ENCODE assay signal across 1 cellular context in genomic region chr11:131694526-131695424, GRCh38.
TF ChIP-seq lines count a peak whose summit lies in the region.

No MANE protein-coding gene starts in this region.

TF ChIP-seq in WTC11, 78 proteins besides CTCF, POLR2A, EP300 and RAD21 (continued from another document):
- TF ChIP-seq ZSCAN18 (CRISPR knock-in tag; IDR thresholded peaks at IDR 0.05): no peak
- TF ChIP-seq NFYB (CRISPR knock-in tag; conservative IDR thresholded peaks at IDR 0.05; ENCODE audit: low read depth): no peak
- no peak for TF ChIP-seq TP53 (CRISPR knock-in tag; IDR thresholded peaks at IDR 0.05)
- TF ChIP-seq USF1 (CRISPR knock-in tag; IDR thresholded peaks at IDR 0.05): peak; percentile 52; the same call in 1 of the 2 replicates
- 0 out of 2 replicates have a peak, but pooled peaks have one; percentile 14 for TF ChIP-seq FOXK1 (CRISPR knock-in tag; IDR thresholded peaks at IDR 0.05)
- TF ChIP-seq, protein P1, sequence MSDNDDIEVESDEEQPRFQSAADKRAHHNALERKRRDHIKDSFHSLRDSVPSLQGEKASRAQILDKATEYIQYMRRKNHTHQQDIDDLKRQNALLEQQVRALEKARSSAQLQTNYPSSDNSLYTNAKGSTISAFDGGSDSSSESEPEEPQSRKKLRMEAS (CRISPR knock-in tag; IDR thresholded peaks at IDR 0.05): peak; percentile 73
- TF ChIP-seq, protein P2, sequence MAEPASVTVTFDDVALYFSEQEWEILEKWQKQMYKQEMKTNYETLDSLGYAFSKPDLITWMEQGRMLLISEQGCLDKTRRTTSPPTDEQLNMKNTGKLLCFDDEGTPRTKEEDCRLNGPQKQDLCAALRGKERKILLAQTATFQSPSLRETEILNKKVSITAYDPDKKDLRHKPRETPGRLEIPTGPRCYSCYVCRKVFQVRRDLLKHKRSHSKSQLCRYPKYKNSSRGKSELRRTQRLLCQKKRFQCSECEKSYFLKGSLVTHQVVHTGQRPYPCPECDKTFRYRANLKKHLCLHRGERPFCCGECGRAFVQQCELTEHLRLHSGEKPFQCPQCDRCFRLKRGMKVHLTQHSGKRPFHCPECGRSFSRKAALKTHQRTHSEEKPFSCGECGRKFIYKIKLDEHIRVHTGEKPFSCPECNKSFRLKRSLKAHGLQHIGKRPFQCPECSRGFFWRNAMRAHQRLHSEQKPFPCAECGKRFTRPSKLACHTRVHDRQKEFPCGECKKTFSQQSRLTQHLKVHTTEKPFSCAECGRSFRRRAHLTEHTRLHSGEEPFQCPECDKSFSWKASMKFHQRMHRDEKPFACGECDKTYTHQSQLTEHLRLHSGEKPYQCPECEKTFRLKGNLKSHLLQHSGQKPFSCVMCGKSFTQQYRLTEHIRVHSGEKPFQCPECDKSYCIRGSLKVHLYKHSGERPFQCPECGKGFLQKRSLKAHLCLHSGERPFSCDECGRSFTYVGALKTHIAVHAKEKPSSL (CRISPR knock-in tag; conservative IDR thresholded peaks at IDR 0.05): no peak
- TF ChIP-seq ATF3 (CRISPR knock-in tag; conservative IDR thresholded peaks at IDR 0.05): no peak
- TF ChIP-seq TEAD1 (CRISPR knock-in tag; IDR thresholded peaks at IDR 0.05): 0 out of 2 replicates have a peak, but pooled peaks have one; percentile 51
- TF ChIP-seq, protein P3, sequence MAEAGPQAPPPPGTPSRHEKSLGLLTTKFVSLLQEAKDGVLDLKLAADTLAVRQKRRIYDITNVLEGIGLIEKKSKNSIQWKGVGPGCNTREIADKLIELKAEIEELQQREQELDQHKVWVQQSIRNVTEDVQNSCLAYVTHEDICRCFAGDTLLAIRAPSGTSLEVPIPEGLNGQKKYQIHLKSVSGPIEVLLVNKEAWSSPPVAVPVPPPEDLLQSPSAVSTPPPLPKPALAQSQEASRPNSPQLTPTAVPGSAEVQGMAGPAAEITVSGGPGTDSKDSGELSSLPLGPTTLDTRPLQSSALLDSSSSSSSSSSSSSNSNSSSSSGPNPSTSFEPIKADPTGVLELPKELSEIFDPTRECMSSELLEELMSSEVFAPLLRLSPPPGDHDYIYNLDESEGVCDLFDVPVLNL (CRISPR knock-in tag; IDR thresholded peaks at IDR 0.05; ENCODE audit: borderline replicate concordance, low read depth): no peak
- no peak for TF ChIP-seq PRRX2 (CRISPR knock-in tag; IDR thresholded peaks at IDR 0.05)
- TF ChIP-seq, protein P4, sequence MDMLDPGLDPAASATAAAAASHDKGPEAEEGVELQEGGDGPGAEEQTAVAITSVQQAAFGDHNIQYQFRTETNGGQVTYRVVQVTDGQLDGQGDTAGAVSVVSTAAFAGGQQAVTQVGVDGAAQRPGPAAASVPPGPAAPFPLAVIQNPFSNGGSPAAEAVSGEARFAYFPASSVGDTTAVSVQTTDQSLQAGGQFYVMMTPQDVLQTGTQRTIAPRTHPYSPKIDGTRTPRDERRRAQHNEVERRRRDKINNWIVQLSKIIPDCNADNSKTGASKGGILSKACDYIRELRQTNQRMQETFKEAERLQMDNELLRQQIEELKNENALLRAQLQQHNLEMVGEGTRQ (CRISPR knock-in tag; IDR thresholded peaks at IDR 0.05): 0 out of 2 replicates have a peak, but pooled peaks have one; percentile 13
- no peak for TF ChIP-seq CBFB (CRISPR knock-in tag; IDR thresholded peaks at IDR 0.05; ENCODE audit: low read depth)
- TF ChIP-seq, protein P5, sequence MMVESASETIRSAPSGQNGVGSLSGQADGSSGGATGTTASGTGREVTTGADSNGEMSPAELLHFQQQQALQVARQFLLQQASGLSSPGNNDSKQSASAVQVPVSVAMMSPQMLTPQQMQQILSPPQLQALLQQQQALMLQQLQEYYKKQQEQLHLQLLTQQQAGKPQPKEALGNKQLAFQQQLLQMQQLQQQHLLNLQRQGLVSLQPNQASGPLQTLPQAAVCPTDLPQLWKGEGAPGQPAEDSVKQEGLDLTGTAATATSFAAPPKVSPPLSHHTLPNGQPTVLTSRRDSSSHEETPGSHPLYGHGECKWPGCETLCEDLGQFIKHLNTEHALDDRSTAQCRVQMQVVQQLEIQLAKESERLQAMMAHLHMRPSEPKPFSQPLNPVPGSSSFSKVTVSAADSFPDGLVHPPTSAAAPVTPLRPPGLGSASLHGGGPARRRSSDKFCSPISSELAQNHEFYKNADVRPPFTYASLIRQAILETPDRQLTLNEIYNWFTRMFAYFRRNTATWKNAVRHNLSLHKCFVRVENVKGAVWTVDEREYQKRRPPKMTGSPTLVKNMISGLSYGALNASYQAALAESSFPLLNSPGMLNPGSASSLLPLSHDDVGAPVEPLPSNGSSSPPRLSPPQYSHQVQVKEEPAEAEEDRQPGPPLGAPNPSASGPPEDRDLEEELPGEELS (CRISPR knock-in tag; IDR thresholded peaks at IDR 0.05): no peak
- TF ChIP-seq NFE2L1 (CRISPR knock-in tag; IDR thresholded peaks at IDR 0.05): no peak
- TF ChIP-seq ZNF263 (CRISPR knock-in tag; IDR thresholded peaks at IDR 0.05; ENCODE audit: low read depth): peak; percentile 46; the same call in 1 of the 2 replicates
- no peak for TF ChIP-seq TEAD4 (CRISPR knock-in tag; IDR thresholded peaks at IDR 0.05)
- TF ChIP-seq ZBTB21 (CRISPR knock-in tag; IDR thresholded peaks at IDR 0.05; ENCODE audit: borderline replicate concordance): no peak
